1 cellular context compared by ENCODE assay signal in the genomic region with DNA sequence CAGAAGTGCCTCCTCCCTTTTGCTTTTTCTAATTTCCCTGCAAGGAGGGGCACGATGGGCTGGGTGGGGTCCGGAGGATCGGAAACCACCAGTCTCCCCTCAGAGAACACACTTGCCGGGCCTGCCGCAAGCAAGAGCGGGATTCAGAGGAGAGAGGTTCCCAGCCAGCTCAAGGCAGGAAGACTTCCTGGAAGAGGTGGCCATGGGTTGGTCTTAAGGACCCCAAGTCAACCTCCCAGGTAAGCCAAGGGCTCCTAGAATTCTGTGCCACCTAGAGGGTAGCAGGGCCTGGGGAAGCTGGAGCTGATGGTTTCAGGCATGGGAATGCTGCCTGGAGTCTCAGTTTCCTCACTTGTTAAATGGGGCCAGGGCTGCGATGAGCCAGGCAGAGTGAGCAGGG.
TF ChIP-seq lines count a peak whose summit lies in the region.

No MANE protein-coding gene starts in this region.

TF ChIP-seq in K562, 482 proteins besides CTCF, POLR2A, EP300 and RAD21:
- TF ChIP-seq ZFP36 (IDR thresholded peaks at IDR 0.05; ENCODE audit: low read depth, low read length, partially characterized antibody), result peak; percentile 93
- TF ChIP-seq, protein P1, sequence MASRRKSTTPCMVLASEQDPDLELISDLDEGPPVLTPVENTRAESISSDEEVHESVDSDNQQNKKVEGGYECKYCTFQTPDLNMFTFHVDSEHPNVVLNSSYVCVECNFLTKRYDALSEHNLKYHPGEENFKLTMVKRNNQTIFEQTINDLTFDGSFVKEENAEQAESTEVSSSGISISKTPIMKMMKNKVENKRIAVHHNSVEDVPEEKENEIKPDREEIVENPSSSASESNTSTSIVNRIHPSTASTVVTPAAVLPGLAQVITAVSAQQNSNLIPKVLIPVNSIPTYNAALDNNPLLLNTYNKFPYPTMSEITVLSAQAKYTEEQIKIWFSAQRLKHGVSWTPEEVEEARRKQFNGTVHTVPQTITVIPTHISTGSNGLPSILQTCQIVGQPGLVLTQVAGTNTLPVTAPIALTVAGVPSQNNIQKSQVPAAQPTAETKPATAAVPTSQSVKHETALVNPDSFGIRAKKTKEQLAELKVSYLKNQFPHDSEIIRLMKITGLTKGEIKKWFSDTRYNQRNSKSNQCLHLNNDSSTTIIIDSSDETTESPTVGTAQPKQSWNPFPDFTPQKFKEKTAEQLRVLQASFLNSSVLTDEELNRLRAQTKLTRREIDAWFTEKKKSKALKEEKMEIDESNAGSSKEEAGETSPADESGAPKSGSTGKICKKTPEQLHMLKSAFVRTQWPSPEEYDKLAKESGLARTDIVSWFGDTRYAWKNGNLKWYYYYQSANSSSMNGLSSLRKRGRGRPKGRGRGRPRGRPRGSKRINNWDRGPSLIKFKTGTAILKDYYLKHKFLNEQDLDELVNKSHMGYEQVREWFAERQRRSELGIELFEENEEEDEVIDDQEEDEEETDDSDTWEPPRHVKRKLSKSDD (conservative IDR thresholded peaks at IDR 0.05; ENCODE audit: low read length), result no peak
TF ChIP-seq in K562: peak in this region for 1.
